In the genomic region with DNA sequence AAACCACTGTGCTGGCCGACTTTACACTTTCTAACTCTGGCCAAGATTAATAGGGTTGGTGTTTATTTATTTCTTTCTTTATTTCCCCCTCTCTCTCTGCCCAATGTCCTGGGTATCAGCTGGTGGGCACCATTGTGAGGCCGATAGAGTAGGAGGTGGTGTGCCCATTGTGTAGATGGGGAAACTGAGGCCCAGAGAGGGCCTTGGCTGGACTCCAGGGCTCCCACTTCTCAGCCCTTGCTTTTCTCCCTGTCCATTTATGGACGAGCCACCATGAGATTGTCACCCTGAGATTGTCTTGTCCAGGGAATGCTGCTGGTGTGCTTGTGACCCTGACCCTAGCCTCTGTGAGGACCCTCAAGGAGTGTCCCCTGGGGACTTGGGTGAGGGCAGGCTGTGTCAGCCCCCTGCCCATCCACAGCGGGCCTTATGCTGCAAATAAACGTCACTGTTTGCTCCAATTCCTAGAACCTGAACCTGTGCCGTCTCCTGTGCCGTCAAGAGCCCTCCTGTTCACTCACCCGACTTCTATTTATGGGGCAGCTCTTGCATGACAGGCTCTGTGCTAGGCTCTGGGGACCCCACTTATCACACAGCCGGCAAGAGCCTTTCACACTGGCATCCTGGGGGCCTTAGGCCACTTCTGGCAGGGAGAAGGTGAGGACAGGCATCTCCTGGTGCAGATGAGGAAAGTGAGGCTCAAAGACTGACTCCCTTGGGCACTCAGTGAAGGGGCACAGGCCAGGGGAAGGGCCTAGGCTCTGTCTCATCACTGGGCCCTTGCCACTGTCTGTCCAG, we compare ENCODE assay signal across 1 cellular context.
A peak's percentile ranks its signal among the peaks of the same experiment; 100 is the strongest.
TF ChIP-seq lines count a peak whose summit lies in the region.

No MANE protein-coding gene starts in this region.

TF ChIP-seq in HepG2, 621 proteins besides CTCF, POLR2A, EP300 and RAD21:
- 0 out of 2 replicates have a peak, but pooled peaks have one; percentile 15 for TF ChIP-seq ZNF563 (CRISPR knock-in tag; IDR thresholded peaks at IDR 0.05)
- TF ChIP-seq, protein P1, sequence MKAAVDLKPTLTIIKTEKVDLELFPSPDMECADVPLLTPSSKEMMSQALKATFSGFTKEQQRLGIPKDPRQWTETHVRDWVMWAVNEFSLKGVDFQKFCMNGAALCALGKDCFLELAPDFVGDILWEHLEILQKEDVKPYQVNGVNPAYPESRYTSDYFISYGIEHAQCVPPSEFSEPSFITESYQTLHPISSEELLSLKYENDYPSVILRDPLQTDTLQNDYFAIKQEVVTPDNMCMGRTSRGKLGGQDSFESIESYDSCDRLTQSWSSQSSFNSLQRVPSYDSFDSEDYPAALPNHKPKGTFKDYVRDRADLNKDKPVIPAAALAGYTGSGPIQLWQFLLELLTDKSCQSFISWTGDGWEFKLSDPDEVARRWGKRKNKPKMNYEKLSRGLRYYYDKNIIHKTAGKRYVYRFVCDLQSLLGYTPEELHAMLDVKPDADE (CRISPR knock-in tag; IDR thresholded peaks at IDR 0.05): no peak
- TF ChIP-seq RNF2 (conservative IDR thresholded peaks at IDR 0.05; ENCODE audit: low read depth): no peak
- no peak for TF ChIP-seq ZSCAN9 (CRISPR knock-in tag; IDR thresholded peaks at IDR 0.05; ENCODE audit: borderline replicate concordance)
- TF ChIP-seq, protein P2, sequence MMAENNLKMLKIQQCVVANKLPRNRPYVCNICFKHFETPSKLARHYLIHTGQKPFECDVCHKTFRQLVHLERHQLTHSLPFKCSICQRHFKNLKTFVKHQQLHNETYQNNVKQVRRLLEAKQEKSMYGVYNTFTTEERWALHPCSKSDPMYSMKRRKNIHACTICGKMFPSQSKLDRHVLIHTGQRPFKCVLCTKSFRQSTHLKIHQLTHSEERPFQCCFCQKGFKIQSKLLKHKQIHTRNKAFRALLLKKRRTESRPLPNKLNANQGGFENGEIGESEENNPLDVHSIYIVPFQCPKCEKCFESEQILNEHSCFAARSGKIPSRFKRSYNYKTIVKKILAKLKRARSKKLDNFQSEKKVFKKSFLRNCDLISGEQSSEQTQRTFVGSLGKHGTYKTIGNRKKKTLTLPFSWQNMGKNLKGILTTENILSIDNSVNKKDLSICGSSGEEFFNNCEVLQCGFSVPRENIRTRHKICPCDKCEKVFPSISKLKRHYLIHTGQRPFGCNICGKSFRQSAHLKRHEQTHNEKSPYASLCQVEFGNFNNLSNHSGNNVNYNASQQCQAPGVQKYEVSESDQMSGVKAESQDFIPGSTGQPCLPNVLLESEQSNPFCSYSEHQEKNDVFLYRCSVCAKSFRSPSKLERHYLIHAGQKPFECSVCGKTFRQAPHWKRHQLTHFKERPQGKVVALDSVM (CRISPR knock-in tag; IDR thresholded peaks at IDR 0.05): no peak
- TF ChIP-seq HIVEP1 (CRISPR knock-in tag; IDR thresholded peaks at IDR 0.05): no peak
- TF ChIP-seq, protein P3, sequence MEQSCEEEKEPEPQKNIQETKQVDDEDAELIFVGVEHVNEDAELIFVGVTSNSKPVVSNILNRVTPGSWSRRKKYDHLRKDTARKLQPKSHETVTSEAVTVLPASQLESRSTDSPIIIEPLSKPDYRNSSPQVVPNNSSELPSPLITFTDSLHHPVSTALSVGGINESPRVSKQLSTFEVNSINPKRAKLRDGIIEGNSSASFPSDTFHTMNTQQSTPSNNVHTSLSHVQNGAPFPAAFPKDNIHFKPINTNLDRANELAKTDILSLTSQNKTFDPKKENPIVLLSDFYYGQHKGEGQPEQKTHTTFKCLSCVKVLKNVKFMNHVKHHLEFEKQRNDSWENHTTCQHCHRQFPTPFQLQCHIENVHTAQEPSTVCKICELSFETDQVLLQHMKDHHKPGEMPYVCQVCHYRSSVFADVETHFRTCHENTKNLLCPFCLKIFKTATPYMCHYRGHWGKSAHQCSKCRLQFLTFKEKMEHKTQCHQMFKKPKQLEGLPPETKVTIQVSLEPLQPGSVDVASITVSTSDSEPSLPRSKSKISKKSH (CRISPR knock-in tag; IDR thresholded peaks at IDR 0.05; ENCODE audit: borderline replicate concordance): no peak
- TF ChIP-seq, protein P4, sequence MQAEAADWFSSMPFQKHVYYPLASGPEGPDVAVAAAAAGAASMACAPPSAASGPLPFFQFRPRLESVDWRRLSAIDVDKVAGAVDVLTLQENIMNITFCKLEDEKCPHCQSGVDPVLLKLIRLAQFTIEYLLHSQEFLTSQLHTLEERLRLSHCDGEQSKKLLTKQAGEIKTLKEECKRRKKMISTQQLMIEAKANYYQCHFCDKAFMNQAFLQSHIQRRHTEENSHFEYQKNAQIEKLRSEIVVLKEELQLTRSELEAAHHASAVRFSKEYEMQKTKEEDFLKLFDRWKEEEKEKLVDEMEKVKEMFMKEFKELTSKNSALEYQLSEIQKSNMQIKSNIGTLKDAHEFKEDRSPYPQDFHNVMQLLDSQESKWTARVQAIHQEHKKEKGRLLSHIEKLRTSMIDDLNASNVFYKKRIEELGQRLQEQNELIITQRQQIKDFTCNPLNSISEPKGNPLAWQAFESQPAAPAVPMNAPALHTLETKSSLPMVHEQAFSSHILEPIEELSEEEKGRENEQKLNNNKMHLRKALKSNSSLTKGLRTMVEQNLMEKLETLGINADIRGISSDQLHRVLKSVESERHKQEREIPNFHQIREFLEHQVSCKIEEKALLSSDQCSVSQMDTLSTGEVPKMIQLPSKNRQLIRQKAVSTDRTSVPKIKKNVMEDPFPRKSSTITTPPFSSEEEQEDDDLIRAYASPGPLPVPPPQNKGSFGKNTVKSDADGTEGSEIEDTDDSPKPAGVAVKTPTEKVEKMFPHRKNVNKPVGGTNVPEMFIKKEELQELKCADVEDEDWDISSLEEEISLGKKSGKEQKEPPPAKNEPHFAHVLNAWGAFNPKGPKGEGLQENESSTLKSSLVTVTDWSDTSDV (CRISPR knock-in tag; IDR thresholded peaks at IDR 0.05): 0 out of 2 replicates have a peak, but pooled peaks have one; percentile 25
- no peak for TF ChIP-seq ZSCAN25 (CRISPR knock-in tag; IDR thresholded peaks at IDR 0.05)
- no peak for TF ChIP-seq SIX1 (CRISPR knock-in tag; IDR thresholded peaks at IDR 0.05; ENCODE audit: borderline replicate concordance)
- peak; percentile 70 for TF ChIP-seq ZNF629 (CRISPR knock-in tag; conservative IDR thresholded peaks at IDR 0.05)
- no peak for TF ChIP-seq ZNF383 (CRISPR knock-in tag; IDR thresholded peaks at IDR 0.05; ENCODE audit: borderline replicate concordance)
- TF ChIP-seq, protein P5, sequence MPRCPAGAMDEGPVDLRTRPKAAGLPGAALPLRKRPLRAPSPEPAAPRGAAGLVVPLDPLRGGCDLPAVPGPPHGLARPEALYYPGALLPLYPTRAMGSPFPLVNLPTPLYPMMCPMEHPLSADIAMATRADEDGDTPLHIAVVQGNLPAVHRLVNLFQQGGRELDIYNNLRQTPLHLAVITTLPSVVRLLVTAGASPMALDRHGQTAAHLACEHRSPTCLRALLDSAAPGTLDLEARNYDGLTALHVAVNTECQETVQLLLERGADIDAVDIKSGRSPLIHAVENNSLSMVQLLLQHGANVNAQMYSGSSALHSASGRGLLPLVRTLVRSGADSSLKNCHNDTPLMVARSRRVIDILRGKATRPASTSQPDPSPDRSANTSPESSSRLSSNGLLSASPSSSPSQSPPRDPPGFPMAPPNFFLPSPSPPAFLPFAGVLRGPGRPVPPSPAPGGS (CRISPR knock-in tag; IDR thresholded peaks at IDR 0.05): no peak
- TF ChIP-seq, protein P6, sequence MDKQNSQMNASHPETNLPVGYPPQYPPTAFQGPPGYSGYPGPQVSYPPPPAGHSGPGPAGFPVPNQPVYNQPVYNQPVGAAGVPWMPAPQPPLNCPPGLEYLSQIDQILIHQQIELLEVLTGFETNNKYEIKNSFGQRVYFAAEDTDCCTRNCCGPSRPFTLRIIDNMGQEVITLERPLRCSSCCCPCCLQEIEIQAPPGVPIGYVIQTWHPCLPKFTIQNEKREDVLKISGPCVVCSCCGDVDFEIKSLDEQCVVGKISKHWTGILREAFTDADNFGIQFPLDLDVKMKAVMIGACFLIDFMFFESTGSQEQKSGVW (CRISPR knock-in tag; IDR thresholded peaks at IDR 0.05; ENCODE audit: borderline replicate concordance): no peak
- no peak for TF ChIP-seq ZBTB40 (IDR thresholded peaks at IDR 0.05)
- TF ChIP-seq ZBTB40 (CRISPR knock-in tag; IDR thresholded peaks at IDR 0.05): 0 out of 2 replicates have a peak, but pooled peaks have one; percentile 13
- peak; percentile 51; the same call in 1 of the 2 replicates for TF ChIP-seq NRL (CRISPR knock-in tag; IDR thresholded peaks at IDR 0.05; ENCODE audit: borderline replicate concordance)
